7 cellular contexts compared by ENCODE assay signal in genomic region chrX:119709630-119710029, GRCh38. TPM values are rescaled to one million over a fixed set of nuclear protein-coding genes. Genes with fewer than 3 reads are reported as not detected.
"Had no signal": no experiment of that assay in that cellular context is flagged by ENCODE, and none has a peak within 500 bp of the region (broad histone marks: within the 10 kb centered on the region; RNA-seq: fewer than 3 reads in every experiment).

No MANE protein-coding gene starts in this region.

- FAIRE-seq: G401.6, GM12878, GM12892, GM18507 had no signal

- DNase-seq: GDM1, GF-D8 had no signal

- ATAC-seq: GM12878 had no signal

- H3K4me3 ChIP-seq: GM12878 had no signal

RNA-seq across cellular contexts. Expression of gene SOWAHD, which starts 48.8 kb away (rescaled TPM):
- total RNA-seq: G401 had no signal
